8 cellular contexts compared by ENCODE assay signal in the genomic region with DNA sequence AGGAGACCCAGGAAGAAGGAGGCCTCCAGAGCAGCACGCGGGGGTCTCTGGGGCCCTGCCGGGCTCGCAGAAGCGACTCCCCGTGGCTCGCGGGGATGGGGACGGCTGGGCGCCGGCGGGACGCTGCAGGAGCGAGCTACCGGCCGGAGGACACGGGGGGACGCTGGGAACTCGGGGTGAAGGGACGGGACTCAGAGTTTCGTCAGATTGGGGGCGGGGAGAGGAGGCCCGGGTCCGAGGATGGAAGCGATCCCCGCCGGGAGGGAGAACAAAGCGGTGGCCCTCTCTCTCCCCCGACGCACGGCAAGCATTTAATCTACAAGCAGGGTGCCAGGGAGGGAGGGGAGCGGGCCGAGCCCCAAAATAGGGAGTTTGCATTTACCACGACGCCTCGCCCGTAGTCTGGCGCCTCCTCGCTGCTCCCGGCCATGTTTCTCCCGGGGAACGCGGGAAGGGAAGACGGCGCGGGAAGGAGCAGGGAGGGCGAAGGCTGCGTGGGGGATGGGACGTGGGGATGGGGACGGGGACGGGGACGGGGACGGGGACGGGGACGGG. TPM values are rescaled to one million over a fixed set of nuclear protein-coding genes. Genes with fewer than 3 reads are reported as not detected.
DNase-seq lines count a peak whose midpoint lies in the region; ATAC-seq and TF ChIP-seq lines count a peak whose summit lies in the region.

A gene with protein sequence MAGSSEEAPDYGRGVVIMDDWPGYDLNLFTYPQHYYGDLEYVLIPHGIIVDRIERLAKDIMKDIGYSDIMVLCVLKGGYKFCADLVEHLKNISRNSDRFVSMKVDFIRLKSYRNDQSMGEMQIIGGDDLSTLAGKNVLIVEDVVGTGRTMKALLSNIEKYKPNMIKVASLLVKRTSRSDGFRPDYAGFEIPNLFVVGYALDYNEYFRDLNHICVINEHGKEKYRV (minus strand): TSS at position 461 of the 555 bp plus-strand sequence. CDS start 31 bp downstream, at position 430.

- no peaks in the 10 kb centered on the region for H3K27me3 ChIP-seq in H9 (ENCODE audit: insufficient read depth, low read length)
- H3K27me3 ChIP-seq in right cardiac atrium (ENCODE audit: control insufficient read depth, insufficient read depth) = no peaks in the 10 kb centered on the region
- H3K27me3 ChIP-seq in psoas muscle (ENCODE audit: insufficient read depth in 3 of 3, low read length in 2 of 3) = peaks cover 0 to 2% (median 0%) of the 10 kb centered on the region in 3 donors

- no peak within 1 kb of the TSS for H2AFZ ChIP-seq in H9 (ENCODE audit: low read length)

- DNase-seq in NCI-H2196 (lab: John Stamatoyannopoulos, UW; ENCODE audit: unreplicated experiment) (peak; percentile 10), NCI-H2196 treated with DMSO at 0.1 percent for 48 hours (lab: John Stamatoyannopoulos, UW; ENCODE audit: unreplicated experiment) (no peak), H9 (peak; percentile 55), NCI-H2171 (lab: John Stamatoyannopoulos, UW) (peak; percentile 54), right cardiac atrium (peak; percentile 55 to 87 (median 85)), psoas muscle (peak; percentile 39 to 57)
- no peak for DNase-seq in effector CD4-positive, alpha-beta T cell

- no peak within 1 kb of the TSS for H2BK5ac ChIP-seq in H9 (ENCODE audit: insufficient read length, low read length)

- no peaks in the 10 kb centered on the region for H3K79me2 ChIP-seq in H9 (ENCODE audit: insufficient read depth, low read length)

- no peaks in the 10 kb centered on the region for H4K20me1 ChIP-seq in H9 (ENCODE audit: control insufficient read depth, insufficient read depth, insufficient read length)

- H2BK12ac ChIP-seq in H9 (ENCODE audit: insufficient read length, low read depth, low read length) = no peak within 1 kb of the TSS

- H2BK120ac ChIP-seq in H9 (ENCODE audit: low read depth, low read length, poor library complexity, severe bottlenecking) = peak within 1 kb of the TSS; percentile 62

- peak within 1 kb of the TSS; percentile 88 for H4K91ac ChIP-seq in H9 (ENCODE audit: insufficient read length, low read depth, low read length)

- H3K4me1 ChIP-seq in H9 (ENCODE audit: insufficient read depth, low read length) = peaks cover 7% of the 10 kb centered on the region
- peaks cover 7% of the 10 kb centered on the region for H3K4me1 ChIP-seq in right cardiac atrium (ENCODE audit: control insufficient read depth, insufficient read depth, low read length)
- H3K4me1 ChIP-seq in psoas muscle = peaks cover 5% of the 10 kb centered on the region

- H3K9me3 ChIP-seq in H9 (ENCODE audit: control insufficient read depth, low read depth, low read length) (no peaks in the 10 kb centered on the region), right cardiac atrium (ENCODE audit: control insufficient read depth, low read length) (no peaks in the 10 kb centered on the region), psoas muscle (no peaks in the 10 kb centered on the region)

- peak within 1 kb of the TSS; percentile 98 for H3K14ac ChIP-seq in H9 (ENCODE audit: insufficient read depth, low read length)

- no peak within 1 kb of the TSS for H3K56ac ChIP-seq in H9 (ENCODE audit: insufficient read length, low read depth, low read length)

- no peak within 1 kb of the TSS for H2AK5ac ChIP-seq in H9 (ENCODE audit: insufficient read length, low read length)

- intact Hi-C loops in right cardiac atrium (cut with DNase I) = loop anchor here in 3 of 4 donors (10.0 kb wide), 1 partner anchor 227 kb away; a partner anchor contains a TSS
- intact Hi-C loops in psoas muscle (cut with DNase I) = no loop called here

- H3T11ph ChIP-seq in H9 (ENCODE audit: low read length) = no peak within 1 kb of the TSS

- H4K8ac ChIP-seq in H9 (replicated peaks; ENCODE audit: insufficient read length, low read depth, low read length) = no peak within 1 kb of the TSS

- H3K36me3 ChIP-seq in psoas muscle (ENCODE audit: insufficient read depth in 1 of 2, low read depth in 1 of 2) = no peaks in the 10 kb centered on the region

- H3K4me3 Mint-ChIP-seq in H9 = peak within 1 kb of the TSS; percentile 84 to 91

- H3K4me1 Mint-ChIP-seq in H9 = peaks cover 34 to 42% of the 10 kb centered on the region in 2 experiments

- peak within 1 kb of the TSS; percentile 22; the same call in 1 of the 2 replicates for H3K4ac ChIP-seq in H9 (ENCODE audit: low read depth, low read length)

- H4K5ac ChIP-seq in H9 (ENCODE audit: insufficient read length, low read depth, low read length) = no peak within 1 kb of the TSS

- peak within 1 kb of the TSS; percentile 95 to 97 (median 97) for H3K27ac Mint-ChIP-seq in H9

- peak within 1 kb of the TSS; percentile 95 for H3K18ac ChIP-seq in H9 (ENCODE audit: insufficient read length, low read depth, low read length)

- peak; percentile 58 for ATAC-seq in right cardiac atrium
- ATAC-seq in psoas muscle = peak; percentile 20 to 59 (median 48)

- peak within 1 kb of the TSS; percentile 82 for H3K4me3 ChIP-seq in right cardiac atrium (ENCODE audit: low read length)
- H3K4me3 ChIP-seq in psoas muscle = peak within 1 kb of the TSS; percentile 70

- WGBS in H9 (ENCODE audit: extremely low coverage, insufficient read length, low lambda C conversion rate) = no CpG with 5 or more reads among the region's 55 CpGs
- under 1% methylated on average over 52 of the region's 55 CpGs for WGBS in right cardiac atrium
- WGBS in psoas muscle, 3 donors = 2 to 6% (median 3%) methylated on average over 22 to 55 of the region's 55 CpGs

- H3K27ac ChIP-seq in H9 (ENCODE audit: insufficient read length, low read depth, low read length) (peak within 1 kb of the TSS; percentile 18), angular gyrus (ENCODE audit: low read depth, low read length) (peak within 1 kb of the TSS; percentile 95), right cardiac atrium (ENCODE audit: low read length) (peak within 1 kb of the TSS; percentile 61), psoas muscle (peak within 1 kb of the TSS; percentile 58)

- H3K9me3 Mint-ChIP-seq in H9 = no peaks in the 10 kb centered on the region; a peak in 3 of 5 replicates

- H3K23me2 ChIP-seq in H9 (ENCODE audit: insufficient read length, low read depth, low read length, poor library complexity, severe bottlenecking) = peaks cover 13% of the 10 kb centered on the region

- TF ChIP-seq CTCF in H9 (conservative IDR thresholded peaks at IDR 0.05) (no peak), psoas muscle (IDR thresholded peaks at IDR 0.05) (no peak)

- no peaks in the 10 kb centered on the region for H3K79me1 ChIP-seq in H9 (ENCODE audit: insufficient read depth, low read depth, low read length, poor library complexity, severe bottlenecking)

- no peak within 1 kb of the TSS for H2BK20ac ChIP-seq in H9 (ENCODE audit: low read depth, low read length, poor library complexity, severe bottlenecking)

- peaks cover 0 to 2% (median 0%) of the 10 kb centered on the region in 3 experiments; a peak in 1 of 7 replicates for H3K36me3 Mint-ChIP-seq in H9 (ENCODE audit: insufficient read depth in 1 of 3, low read depth in 3 of 3)

- H3K23ac ChIP-seq in H9 (ENCODE audit: insufficient read length, low read depth, low read length) = no peak within 1 kb of the TSS

- H2BK15ac ChIP-seq in H9 (ENCODE audit: low read depth, low read length) = no peak within 1 kb of the TSS

- peak within 1 kb of the TSS; percentile 88 for H3K9ac ChIP-seq in H9 (ENCODE audit: extremely low read depth, insufficient read length, low read length)

- peak within 1 kb of the TSS; percentile 36 for H3K4me2 ChIP-seq in H9 (ENCODE audit: insufficient read depth, insufficient read length, low read length)

- H3K27me3 Mint-ChIP-seq in H9 (ENCODE audit: low read depth) = no peaks in the 10 kb centered on the region

RNA-seq across cellular contexts. Expression of the gene that starts here (rescaled TPM):
- 6.8 and 7.5 TPM in 2 replicates for total RNA-seq in H9 (2021)
- 10 to 100 TPM in 3 of 4 donors, 1 to 10 TPM in 1; 8.6 to 11.2 (median 10.6) TPM for total RNA-seq in right cardiac atrium
- 7.6 TPM for polyA plus RNA-seq in right cardiac atrium
- total RNA-seq in psoas muscle = under 1 TPM; 0.17 to 0.84 (median 0.46) TPM
- polyA plus RNA-seq in psoas muscle = under 1 TPM; 0.14 to 0.51 (median 0.43) TPM

Comparison
In these comparisons a context has a peak if more than half of its experiments do, and no peak if none do; other contexts are left out.
1. DNase-seq: peak in NCI-H2196 (single experiment), H9 (single experiment), NCI-H2171 (single experiment) and right cardiac atrium (3 of 3); none in NCI-H2196 treated with DMSO at 0.1 percent for 48 hours (single experiment) and effector CD4-positive, alpha-beta T cell (single experiment).
2. Peak in DNase-seq, ATAC-seq, H3K4me3 ChIP-seq and H3K27ac ChIP-seq in psoas muscle; RNA of the gene not detected or under 1 TPM.
3. H3K27ac ChIP-seq: peak in every context shown above with its lines; median percentile 95 in angular gyrus; 61 in right cardiac atrium; 58 in psoas muscle; 18 in H9.
4. intact Hi-C loops: an anchor here in right cardiac atrium (10.0 kb wide); none called in psoas muscle.